ENCODE assay signal across 21 cellular contexts in genomic region chr17:75064867-75065561, GRCh38. TPM values are rescaled to one million over a fixed set of nuclear protein-coding genes. Genes with fewer than 3 reads are reported as not detected.
DNase-seq lines count a peak whose midpoint lies in the region; ATAC-seq and TF ChIP-seq lines count a peak whose summit lies in the region.
"Had no signal": no experiment of that assay in that cellular context is flagged by ENCODE, and none has a peak within 500 bp of the region (broad histone marks: within the 10 kb centered on the region; RNA-seq: fewer than 3 reads in every experiment).

No MANE protein-coding gene starts in this region.

- H3K27ac Mint-ChIP-seq in activated naive CD4-positive, alpha-beta T cell treated with anti-CD3 and anti-CD28 coated beads, Interleukin-2, amount 50 U/mL, for 72 hours, result peak overlapping the region; percentile 83 to 88
- H3K27ac Mint-ChIP-seq in WTC11, result no peak overlapping the region
- H3K27ac Mint-ChIP-seq: memory B cell, nephron had no signal

- TF ChIP-seq CTCF in WTC11 (IDR thresholded peaks at IDR 0.05), result no peak

- DNase-seq in activated naive CD4-positive, alpha-beta T cell treated with anti-CD3 and anti-CD28 coated beads, Interleukin-2, amount 50 U/mL, for 72 hours (ENCODE audit: low spot score in 2 of 2), result no peak
- no peak for DNase-seq in activated naive CD4-positive, alpha-beta T cell treated with Interleukin-2 at 50 U/mL for 16 hours
- DNase-seq in WTC11 (ENCODE audit: low spot score) (peak; percentile 48), epidermal melanocyte (ENCODE audit: insufficient read length, low spot score) (peak; percentile 5), NCI-H1417 treated with DMSO at 0.1 percent for 48 hours (lab: John Stamatoyannopoulos, UW) (no peak), dedifferentiated amniotic fluid mesenchymal stem cell (ENCODE audit: extremely low spot score) (no peak)
- DNase-seq: ACHN; activated CD4-positive, alpha-beta T cell treated with anti-CD3 and anti-CD28 coated beads for 1 hour; amniotic stem cell; CD4-positive, CD25-positive, alpha-beta regulatory T cell; DMS79; effector CD4-positive, alpha-beta T cell; islet precursor cell; KG1; NCI-H1092; stimulated activated naive CD4-positive, alpha-beta T cell treated with Interleukin-2 at 50 U/mL for 16 hours; T1000 had no signal

- no peaks in the 10 kb centered on the region for H3K9me3 Mint-ChIP-seq in activated naive CD4-positive, alpha-beta T cell treated with anti-CD3 and anti-CD28 coated beads, Interleukin-2, amount 50 U/mL, for 72 hours
- H3K9me3 Mint-ChIP-seq in WTC11, result no peaks in the 10 kb centered on the region
- H3K9me3 Mint-ChIP-seq: CD4-positive, CD25-positive, alpha-beta regulatory T cell; memory B cell; nephron had no signal

- CTCF ChIA-PET in WTC11 (lab: Charles Lee), result interaction anchor here (0.6 to 3.3 kb wide), 13 partner anchors 8 to 138 kb away, joined by 3 to 18 read pairs (median 6); partner anchors contain the start of genes ARMC7, KCTD2, NT5C and SLC16A5

- POLR2A ChIA-PET in WTC11 (lab: Charles Lee), result interaction anchor here (1.0 kb wide), 1 partner anchor 39 kb away, joined by 6 read pairs; no protein-coding TSS in a partner anchor

- no peaks in the 10 kb centered on the region for H3K4me1 Mint-ChIP-seq in WTC11
- H3K4me1 Mint-ChIP-seq: memory B cell had no signal

- peaks cover 5 to 15% of the 10 kb centered on the region in 2 donors for H3K36me3 Mint-ChIP-seq in activated naive CD4-positive, alpha-beta T cell treated with anti-CD3 and anti-CD28 coated beads, Interleukin-2, amount 50 U/mL, for 72 hours
- H3K36me3 Mint-ChIP-seq in WTC11, result peaks cover 45% of the 10 kb centered on the region

- H3K4me3 Mint-ChIP-seq in WTC11, result no peak overlapping the region
- H3K4me3 Mint-ChIP-seq: CD4-positive, CD25-positive, alpha-beta regulatory T cell; memory B cell; nephron had no signal

- H3K27me3 Mint-ChIP-seq in WTC11 (ENCODE audit: low read depth), result no peaks in the 10 kb centered on the region
- H3K27me3 Mint-ChIP-seq: CD4-positive, CD25-positive, alpha-beta regulatory T cell; memory B cell had no signal

- no peak for ATAC-seq in activated naive CD4-positive, alpha-beta T cell treated with anti-CD3 and anti-CD28 coated beads, Interleukin-2, amount 50 U/mL, for 72 hours
- ATAC-seq in WTC11 (peak; percentile 52), HG03175 (IDR thresholded peaks at IDR 0.05; ENCODE audit: unreplicated experiment) (no peak), GM18867 (IDR thresholded peaks at IDR 0.05; ENCODE audit: unreplicated experiment) (no peak)

TF ChIP-seq in WTC11, 78 proteins besides CTCF, POLR2A, EP300 and RAD21:
- TF ChIP-seq FOXP1 (CRISPR knock-in tag; IDR thresholded peaks at IDR 0.05; ENCODE audit: borderline replicate concordance) (no peak), NR2C2 (CRISPR knock-in tag; IDR thresholded peaks at IDR 0.05) (no peak), TCF7 (CRISPR knock-in tag; IDR thresholded peaks at IDR 0.05; ENCODE audit: low read depth) (no peak), NR1H2 (CRISPR knock-in tag; IDR thresholded peaks at IDR 0.05) (no peak), ZNF317 (CRISPR knock-in tag; IDR thresholded peaks at IDR 0.05; ENCODE audit: borderline replicate concordance, low read depth) (no peak), IRF2 (CRISPR knock-in tag; IDR thresholded peaks at IDR 0.05; ENCODE audit: borderline replicate concordance, low read depth) (no peak), GRHL2 (CRISPR knock-in tag; IDR thresholded peaks at IDR 0.05; ENCODE audit: insufficient replicate concordance, severe bottlenecking) (no peak), SMAD4 (CRISPR knock-in tag; IDR thresholded peaks at IDR 0.05) (no peak), PRRX2 (CRISPR knock-in tag; IDR thresholded peaks at IDR 0.05) (no peak), EMX1 (CRISPR knock-in tag; IDR thresholded peaks at IDR 0.05) (no peak), NFYB (CRISPR knock-in tag; conservative IDR thresholded peaks at IDR 0.05; ENCODE audit: low read depth) (no peak), ZNF263 (CRISPR knock-in tag; IDR thresholded peaks at IDR 0.05; ENCODE audit: low read depth) (no peak), FOXP4 (CRISPR knock-in tag; IDR thresholded peaks at IDR 0.05) (no peak), ELF4 (CRISPR knock-in tag; IDR thresholded peaks at IDR 0.05; ENCODE audit: low read depth) (no peak), SOX15 (CRISPR knock-in tag; IDR thresholded peaks at IDR 0.05) (no peak)

RNA-seq across cellular contexts. Expression of gene KCTD2, which starts 18.0 kb away (rescaled TPM):
- total RNA-seq in activated naive CD4-positive, alpha-beta T cell treated with anti-CD3 and anti-CD28 coated beads, Interleukin-2, amount 50 U/mL, for 72 hours, result 10 to 100 TPM; 17.4 to 19.4 TPM
- total RNA-seq in WTC11 (2021), result 31.3 to 34.0 TPM (median 32.8 TPM) in 3 replicates

RNA-seq across cellular contexts. Expression of gene ATP5PD, which starts 18.2 kb away (rescaled TPM):
- total RNA-seq in activated naive CD4-positive, alpha-beta T cell treated with anti-CD3 and anti-CD28 coated beads, Interleukin-2, amount 50 U/mL, for 72 hours, result 100 to 1,000 TPM; 193 to 218 TPM
- 383 to 427 TPM (median 419 TPM) in 3 replicates for total RNA-seq in WTC11 (2021)

RNA-seq across cellular contexts. Expression of gene SLC16A5, which starts 22.7 kb away (rescaled TPM):
- total RNA-seq in activated naive CD4-positive, alpha-beta T cell treated with anti-CD3 and anti-CD28 coated beads, Interleukin-2, amount 50 U/mL, for 72 hours, result 10 to 100 TPM in 1 of 2 donors, 1 to 10 TPM in 1; 6.0 to 10.9 TPM
- 32.4 to 33.5 TPM (median 33.1 TPM) in 3 replicates for total RNA-seq in WTC11 (2021)

RNA-seq across cellular contexts. Expression of gene ARMC7, which starts 44.8 kb away (rescaled TPM):
- 1 to 10 TPM; 7.0 to 9.9 TPM for total RNA-seq in activated naive CD4-positive, alpha-beta T cell treated with anti-CD3 and anti-CD28 coated beads, Interleukin-2, amount 50 U/mL, for 72 hours
- 13.2 to 15.9 TPM (median 14.8 TPM) in 3 replicates for total RNA-seq in WTC11 (2021)

RNA-seq across cellular contexts. Expression of gene MRPL58, which starts 52.5 kb away (rescaled TPM):
- 10 to 100 TPM; 29.8 to 48.1 TPM for total RNA-seq in activated naive CD4-positive, alpha-beta T cell treated with anti-CD3 and anti-CD28 coated beads, Interleukin-2, amount 50 U/mL, for 72 hours
- total RNA-seq in WTC11 (2021), result 41.8 to 43.7 TPM (median 41.9 TPM) in 3 replicates

Comparison
In these comparisons a context has a peak if more than half of its experiments do, and no peak if none do; other contexts are left out.
1. DNase-seq: peak in WTC11 (single experiment) and epidermal melanocyte (single experiment); none in activated naive CD4-positive, alpha-beta T cell treated with anti-CD3 and anti-CD28 coated beads, Interleukin-2, amount 50 U/mL, for 72 hours (0 of 2), activated naive CD4-positive, alpha-beta T cell treated with Interleukin-2 at 50 U/mL for 16 hours (single experiment), NCI-H1417 treated with DMSO at 0.1 percent for 48 hours (single experiment) and dedifferentiated amniotic fluid mesenchymal stem cell (single experiment).